25 cellular contexts compared by ENCODE assay signal in genomic region chr5:77431719-77432118, GRCh38.
"Had no signal": no experiment of that assay in that cellular context is flagged by ENCODE, and none has a peak within 500 bp of the region (broad histone marks: within the 10 kb centered on the region; RNA-seq: fewer than 3 reads in every experiment).

No MANE protein-coding gene starts in this region.

- H3K27me3 Mint-ChIP-seq: activated B cell treated with CpG ODN at 0.5 μM for 24 hours; activated CD4-positive, alpha-beta T cell treated with anti-CD3 and anti-CD28 coated beads, Interleukin-2, amount 10 ng/mL, durations not matched to agents 24 days and 14 days; activated naive CD8-positive, alpha-beta T cell; activated T-helper 17 cell treated with anti-CD3 and anti-CD28 coated beads, Interleukin-2, amount 50 U/mL, for 72 hours; T-helper 17 cell had no signal

- H2AFZ ChIP-seq: PC-9 had no signal

- H3K9me3 Mint-ChIP-seq: activated B cell treated with CpG ODN at 0.5 μM for 24 hours; activated CD4-positive, alpha-beta T cell treated with anti-CD3 and anti-CD28 coated beads, Interleukin-2, amount 10 ng/mL, durations not matched to agents 24 days and 14 days; activated naive CD4-positive, alpha-beta T cell treated with anti-CD3 and anti-CD28 coated beads for 36 hours; activated T-helper 17 cell treated with anti-CD3 and anti-CD28 coated beads, Interleukin-2, amount 50 U/mL, for 72 hours had no signal

- H3K27ac Mint-ChIP-seq: activated B cell treated with CpG ODN at 0.5 μM for 24 hours; activated CD4-positive, alpha-beta T cell treated with anti-CD3 and anti-CD28 coated beads, Interleukin-2, amount 10 ng/mL, durations not matched to agents 24 days and 14 days; activated naive CD4-positive, alpha-beta T cell treated with anti-CD3 and anti-CD28 coated beads for 36 hours; activated naive CD8-positive, alpha-beta T cell; activated T-helper 17 cell treated with anti-CD3 and anti-CD28 coated beads, Interleukin-2, amount 50 U/mL, for 72 hours; T-helper 17 cell had no signal

- DNase-seq: activated B cell treated with CpG ODN at 0.5 μM for 24 hours; activated CD4-positive, alpha-beta T cell treated with anti-CD3 and anti-CD28 coated beads for 1 hour; activated CD4-positive, alpha-beta T cell treated with anti-CD3 and anti-CD28 coated beads, Interleukin-2, amount 10 ng/mL, durations not matched to agents 24 days and 14 days; activated CD4-positive, alpha-beta T cell treated with anti-CD3 and anti-CD28 coated beads, Interleukin-2, amount 50 U/mL, for 48 hours; activated CD8-positive, alpha-beta memory T cell treated with anti-CD3 and anti-CD28 coated beads for 24 hours; activated gamma-delta T cell; activated naive CD4-positive, alpha-beta T cell treated with anti-CD3 and anti-CD28 coated beads for 36 hours; activated T-cell treated with anti-CD3 and anti-CD28 coated beads, Interleukin-2, amount 50 U/mL, for 48 hours; adrenal gland; anterior cingulate cortex; central memory CD4-positive, alpha-beta T cell; KG1; NCI-H1105 treated with DMSO at 0.1 percent for 48 hours; NCI-H1436 treated with DMSO at 0.1 percent for 48 hours; NCI-H187; NCI-H2081; NCI-H446; NCI-H524; SHP77 treated with DMSO at 0.1 percent for 48 hours; T-helper 17 cell; T-helper 9 cell had no signal

- H3K9me3 ChIP-seq: adrenal gland had no signal

- H3K4me1 Mint-ChIP-seq: activated B cell treated with CpG ODN at 0.5 μM for 24 hours; activated T-helper 17 cell treated with anti-CD3 and anti-CD28 coated beads, Interleukin-2, amount 50 U/mL, for 72 hours; T-helper 17 cell had no signal

- H3K4me2 ChIP-seq: PC-9 had no signal

- FAIRE-seq: bronchial epithelial cell had no signal

- H3K27me3 ChIP-seq: adrenal gland had no signal

- H3K4me3 Mint-ChIP-seq: activated B cell treated with CpG ODN at 0.5 μM for 24 hours; activated CD4-positive, alpha-beta T cell treated with anti-CD3 and anti-CD28 coated beads, Interleukin-2, amount 10 ng/mL, durations not matched to agents 24 days and 14 days; activated naive CD4-positive, alpha-beta T cell treated with anti-CD3 and anti-CD28 coated beads for 36 hours; activated naive CD8-positive, alpha-beta T cell; activated T-helper 17 cell treated with anti-CD3 and anti-CD28 coated beads, Interleukin-2, amount 50 U/mL, for 72 hours; T-helper 17 cell had no signal

- H3K27ac ChIP-seq: adrenal gland, PC-9 had no signal

- H3K4me3 ChIP-seq: adrenal gland, PC-9 had no signal

- ATAC-seq: T-helper 17 cell had no signal
